In genomic region chr2:25504266-25504665, GRCh38 we compare ENCODE assay signal across 2 cellular contexts.
A peak's percentile ranks its signal among the peaks of the same experiment; 100 is the strongest.
TF ChIP-seq lines count a peak whose summit lies in the region.

No MANE protein-coding gene starts in this region.

TF ChIP-seq in HEK293, 187 proteins besides CTCF, POLR2A, EP300 and RAD21:
- TF ChIP-seq ZNF133 (tag by site-specific recombination; IDR thresholded peaks at IDR 0.05) (no peak), ZNF624 (tag by site-specific recombination; IDR thresholded peaks at IDR 0.05) (no peak), ZNF777 (tag by site-specific recombination; IDR thresholded peaks at IDR 0.05; ENCODE audit: borderline replicate concordance) (peak; percentile 20; the same call in 1 of the 2 replicates), ZNF416 (tag by site-specific recombination; IDR thresholded peaks at IDR 0.05) (no peak), ZSCAN16 (tag by site-specific recombination; IDR thresholded peaks at IDR 0.05) (no peak), ZNF585B (tag by site-specific recombination; IDR thresholded peaks at IDR 0.05) (no peak), ZNF423 (tag by site-specific recombination; IDR thresholded peaks at IDR 0.05) (no peak), ZBTB11 (tag by site-specific recombination; conservative IDR thresholded peaks at IDR 0.05; ENCODE audit: low read depth) (no peak), ZBTB20 (tag by site-specific recombination; IDR thresholded peaks at IDR 0.05) (no peak), ZNF324 (tag by site-specific recombination; IDR thresholded peaks at IDR 0.05) (no peak), ZNF660 (tag by site-specific recombination; IDR thresholded peaks at IDR 0.05) (no peak), ZNF623 (tag by site-specific recombination; IDR thresholded peaks at IDR 0.05) (no peak), ZNF280C (tag by site-specific recombination; IDR thresholded peaks at IDR 0.05) (no peak), MEIS1 (CRISPR knock-in tag; IDR thresholded peaks at IDR 0.05; ENCODE audit: borderline replicate concordance) (no peak), SP3 (tag by site-specific recombination; IDR thresholded peaks at IDR 0.05) (no peak), ZNF366 (tag by site-specific recombination; conservative IDR thresholded peaks at IDR 0.05) (peak; percentile 99), ZNF610 (tag by site-specific recombination; IDR thresholded peaks at IDR 0.05; ENCODE audit: borderline replicate concordance) (no peak), KLF8 (tag by site-specific recombination; IDR thresholded peaks at IDR 0.05) (no peak), ZNF121 (tag by site-specific recombination; IDR thresholded peaks at IDR 0.05) (no peak), ZNF248 (tag by site-specific recombination; IDR thresholded peaks at IDR 0.05) (0 out of 2 replicates have a peak, but pooled peaks have one; percentile 8), KLF7 (tag by site-specific recombination; IDR thresholded peaks at IDR 0.05; ENCODE audit: borderline replicate concordance) (no peak), ZNF658 (tag by site-specific recombination; IDR thresholded peaks at IDR 0.05) (no peak), ZBTB10 (tag by site-specific recombination; IDR thresholded peaks at IDR 0.05) (no peak), SCRT2 (tag by site-specific recombination; IDR thresholded peaks at IDR 0.05) (no peak)

TF ChIP-seq in GM12878, 131 proteins besides CTCF, POLR2A, EP300 and RAD21:
- TF ChIP-seq NBN (IDR thresholded peaks at IDR 0.05) (peak; percentile 37; the same call in 1 of the 2 replicates), MAX (IDR thresholded peaks at IDR 0.05; ENCODE audit: low read depth, low read length) (no peak), IRF5 (IDR thresholded peaks at IDR 0.05; ENCODE audit: borderline replicate concordance) (no peak), LARP7 (IDR thresholded peaks at IDR 0.05) (no peak)
